ENCODE assay signal across 17 cellular contexts in the genomic region with DNA sequence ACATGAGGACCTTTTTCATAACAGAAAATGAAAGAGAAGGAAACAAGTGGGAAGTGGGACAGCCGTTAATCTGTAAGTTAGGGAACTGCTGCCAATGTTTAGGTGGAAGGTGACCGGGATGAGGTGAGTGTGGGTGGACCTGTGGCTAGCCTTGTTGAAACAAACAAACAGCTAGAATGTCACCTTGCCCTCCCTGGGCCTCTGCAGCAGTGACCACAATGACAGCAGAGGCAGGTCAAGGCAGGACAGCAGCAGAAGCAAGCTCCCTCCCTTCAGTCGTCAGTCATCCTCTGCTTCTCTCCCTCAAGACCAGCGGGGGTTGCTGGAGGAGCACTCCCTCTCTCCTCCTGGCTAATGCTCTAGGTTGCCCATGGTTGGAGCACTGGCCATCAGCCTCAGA.
A peak's percentile ranks its signal among the peaks of the same experiment; 100 is the strongest.
DNase-seq lines count a peak whose midpoint lies in the region; ATAC-seq and TF ChIP-seq lines count a peak whose summit lies in the region.
"Had no signal": no experiment of that assay in that cellular context is flagged by ENCODE, and none has a peak within 500 bp of the region (broad histone marks: within the 10 kb centered on the region; RNA-seq: fewer than 3 reads in every experiment).

No MANE protein-coding gene starts in this region.

- peaks cover 0 to 13% of the 10 kb centered on the region in 2 donors for H3K4me1 Mint-ChIP-seq in effector memory CD8-positive, alpha-beta T cell (ENCODE audit: low read depth in 2 of 2)
- H3K4me1 Mint-ChIP-seq: mesothelial cell of epicardium had no signal

- peak; percentile 55 for DNase-seq in DMS79 treated with DMSO at 0.1 percent for 48 hours (lab: John Stamatoyannopoulos, UW)
- DNase-seq in DMS79 (lab: John Stamatoyannopoulos, UW): no peak
- DNase-seq in G401 (ENCODE audit: low spot score): peak; percentile 60
- peak; percentile 2 for DNase-seq in OCI-M1 (lab: John Stamatoyannopoulos, UW)
- peak; percentile 21 for DNase-seq in iPS-NIHi7 (ENCODE audit: extremely low spot score)
- no peak for DNase-seq in omental fat pad (ENCODE audit: low spot score)
- DNase-seq in NOMO-1 (lab: John Stamatoyannopoulos, UW; ENCODE audit: unreplicated experiment in 2 of 2): no peak
- no peak for DNase-seq in effector memory CD8-positive, alpha-beta T cell
- DNase-seq: 8988T; activated CD8-positive, alpha-beta T cell treated with anti-CD3 and anti-CD28 coated beads, Interleukin-2, amount 10 ng/mL, durations not matched to agents 7 days and 5 days; DND-41; MG63; occipital lobe; PC-9 had no signal

- H3K27ac Mint-ChIP-seq in effector memory CD8-positive, alpha-beta T cell: no peak overlapping the region
- H3K27ac Mint-ChIP-seq: activated CD8-positive, alpha-beta T cell treated with anti-CD3 and anti-CD28 coated beads, Interleukin-2, amount 10 ng/mL, durations not matched to agents 7 days and 5 days; activated T-helper 1 cell treated with anti-CD3 and anti-CD28 coated beads, Interleukin-12 subunit alpha, Interleukin-12 subunit beta, Interleukin-2, Interleukin-4 antibody, amounts not matched to agents 30 ng/mL and 10 ng/mL and 1 ng/mL, durations not matched to agents 14 hours and 24 hours and 36 hours; mesothelial cell of epicardium; stimulated activated effector memory CD8-positive, alpha-beta T cell treated with anti-CD3 and anti-CD28 coated beads, Interleukin-12 subunit alpha, Interleukin-12 subunit beta, amount 100 ng/mL, for 72 hours had no signal

- no peaks in the 10 kb centered on the region for H3K27me3 Mint-ChIP-seq in effector memory CD8-positive, alpha-beta T cell

- TF ChIP-seq CTCF in omental fat pad (IDR thresholded peaks at IDR 0.05): no peak

- in situ Hi-C loops in G401 (cut with HindIII; ENCODE audit: low sequenced_read_pairs): no loop called here

- no peaks in the 10 kb centered on the region for H3K9me3 Mint-ChIP-seq in effector memory CD8-positive, alpha-beta T cell
- H3K9me3 Mint-ChIP-seq: activated T-helper 1 cell treated with anti-CD3 and anti-CD28 coated beads, Interleukin-12 subunit alpha, Interleukin-12 subunit beta, Interleukin-2, Interleukin-4 antibody, amounts not matched to agents 30 ng/mL and 10 ng/mL and 1 ng/mL, durations not matched to agents 14 hours and 24 hours and 36 hours; mesothelial cell of epicardium; stimulated activated effector memory CD8-positive, alpha-beta T cell treated with anti-CD3 and anti-CD28 coated beads, Interleukin-12 subunit alpha, Interleukin-12 subunit beta, amount 100 ng/mL, for 72 hours had no signal

- H3K36me3 Mint-ChIP-seq in effector memory CD8-positive, alpha-beta T cell (ENCODE audit: insufficient read depth): peaks cover 3% of the 10 kb centered on the region

- H3K4me3 Mint-ChIP-seq in effector memory CD8-positive, alpha-beta T cell: no peak overlapping the region
- H3K4me3 Mint-ChIP-seq: activated CD8-positive, alpha-beta T cell treated with anti-CD3 and anti-CD28 coated beads, Interleukin-2, amount 10 ng/mL, durations not matched to agents 7 days and 5 days; activated T-helper 1 cell treated with anti-CD3 and anti-CD28 coated beads, Interleukin-12 subunit alpha, Interleukin-12 subunit beta, Interleukin-2, Interleukin-4 antibody, amounts not matched to agents 30 ng/mL and 10 ng/mL and 1 ng/mL, durations not matched to agents 14 hours and 24 hours and 36 hours; mesothelial cell of epicardium; stimulated activated effector memory CD8-positive, alpha-beta T cell treated with anti-CD3 and anti-CD28 coated beads, Interleukin-12 subunit alpha, Interleukin-12 subunit beta, amount 100 ng/mL, for 72 hours had no signal

- ATAC-seq in omental fat pad (ENCODE audit: low FRiP score): no peak
- no peak for ATAC-seq in effector memory CD8-positive, alpha-beta T cell (replicated peaks)
- ATAC-seq: activated CD8-positive, alpha-beta T cell treated with anti-CD3 and anti-CD28 coated beads, Interleukin-2, amount 10 ng/mL, durations not matched to agents 7 days and 5 days; stimulated activated effector memory CD8-positive, alpha-beta T cell treated with anti-CD3 and anti-CD28 coated beads, Interleukin-12 subunit alpha, Interleukin-12 subunit beta, amount 100 ng/mL, for 72 hours had no signal

Comparison
In these comparisons a context has a peak if more than half of its experiments do, and no peak if none do; other contexts are left out.
1. DNase-seq: peak in DMS79 treated with DMSO at 0.1 percent for 48 hours (single experiment), G401 (single experiment), OCI-M1 (single experiment) and iPS-NIHi7 (single experiment); none in DMS79 (single experiment), omental fat pad (single experiment), NOMO-1 (0 of 2) and effector memory CD8-positive, alpha-beta T cell (0 of 3).